Comparison of ENCODE assay signal across 19 cellular contexts in genomic region chr12:85325452-85325851, GRCh38. TPM values are rescaled to one million over a fixed set of nuclear protein-coding genes. Genes with fewer than 3 reads are reported as not detected.
"Had no signal": no experiment of that assay in that cellular context is flagged by ENCODE, and none has a peak within 500 bp of the region (broad histone marks: within the 10 kb centered on the region; RNA-seq: fewer than 3 reads in every experiment).

No MANE protein-coding gene starts in this region.

- H3K27ac ChIP-seq: ascending aorta, coronary artery, lower lobe of right lung, parathyroid adenoma, right lobe of liver, stomach, upper lobe of left lung had no signal

- H3K9me3 ChIP-seq: ascending aorta, lower lobe of right lung, right lobe of liver, stomach, upper lobe of left lung had no signal

- H3K4me1 ChIP-seq: ascending aorta, lower lobe of right lung, parathyroid adenoma, stomach, upper lobe of left lung had no signal

- H3K27me3 ChIP-seq: ascending aorta, right lobe of liver, upper lobe of left lung had no signal

- DNase-seq: activated CD4-positive, alpha-beta T cell treated with anti-CD3 and anti-CD28 coated beads, Interleukin-2, amount 10 ng/mL, durations not matched to agents 24 days and 14 days; activated CD8-positive, alpha-beta T cell treated with anti-CD3 and anti-CD28 coated beads for 36 hours; activated naive CD4-positive, alpha-beta T cell treated with anti-CD3 and anti-CD28 coated beads, Interleukin-2, amount 10 ng/mL, durations not matched to agents 7 days and 5 days; activated T-cell treated with anti-CD3 and anti-CD28 coated beads, Interleukin-2, amount 50 U/mL, for 4 hours; foreskin melanocyte; hypothalamus; lower lobe of right lung; natural killer cell; right lobe of liver; stimulated activated CD4-positive, alpha-beta T cell treated with anti-CD3 and anti-CD28 coated beads, Interleukin-4, amount 100 ng/mL, for 1 hour; stomach; upper lobe of left lung had no signal

- H3K36me3 ChIP-seq: ascending aorta, lower lobe of right lung, right lobe of liver, stomach, upper lobe of left lung had no signal

- H3K4me3 ChIP-seq: ascending aorta, coronary artery, lower lobe of right lung, right lobe of liver, smooth muscle cell, stomach, upper lobe of left lung had no signal

RNA-seq across cellular contexts. Expression of gene ALX1, which starts 45.4 kb away (rescaled TPM):
- total RNA-seq: activated CD4-positive, alpha-beta T cell treated with anti-CD3 and anti-CD28 coated beads, Interleukin-2, amount 10 ng/mL, durations not matched to agents 24 days and 14 days; activated CD8-positive, alpha-beta T cell treated with anti-CD3 and anti-CD28 coated beads for 36 hours; activated T-cell treated with anti-CD3 and anti-CD28 coated beads, Interleukin-2, amount 50 U/mL, for 4 hours; ascending aorta; epithelial cell of proximal tubule; lower lobe of right lung; mesenteric fat pad; natural killer cell; right lobe of liver; stomach; temporal lobe had no signal
